8 cellular contexts compared by ENCODE assay signal in the genomic region with DNA sequence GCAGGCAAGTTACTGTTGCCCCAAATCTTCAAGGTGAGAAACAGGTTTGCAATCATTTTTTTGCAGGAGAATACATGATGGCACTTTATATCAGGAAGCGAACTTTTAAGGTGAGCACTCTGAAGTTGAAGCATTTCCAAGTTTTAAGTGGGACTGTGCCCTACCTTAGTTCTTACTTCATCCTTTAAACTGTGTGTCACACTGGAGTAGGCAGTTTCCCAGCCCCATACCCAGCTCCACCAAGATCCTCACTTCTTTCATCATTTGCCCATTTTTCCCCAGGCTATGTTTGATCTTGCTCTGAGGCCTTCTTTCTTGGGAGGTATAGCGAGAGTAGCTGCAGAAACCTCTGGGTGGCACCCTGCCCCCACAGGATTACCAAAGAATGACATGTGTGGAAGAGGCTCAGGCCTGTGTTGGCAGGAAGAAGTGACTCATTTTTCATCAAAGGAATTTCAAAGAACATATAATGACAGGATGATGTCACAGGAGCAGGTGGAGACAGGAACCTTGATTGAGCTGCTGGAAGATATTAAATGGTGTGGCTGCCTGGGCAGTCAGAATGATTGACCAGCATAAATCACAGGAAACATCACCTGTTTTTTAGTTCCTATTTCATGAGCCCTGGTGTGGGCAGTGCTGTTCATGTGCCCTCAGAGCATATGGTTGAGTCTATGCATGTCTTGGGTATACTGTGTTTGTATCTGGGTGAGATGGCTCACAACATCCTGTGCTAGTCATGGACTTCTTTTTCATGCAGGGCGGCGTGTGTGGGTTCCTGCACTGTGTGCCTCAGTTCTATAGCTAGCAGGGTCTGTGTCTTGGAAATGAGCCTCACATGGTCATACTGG. TPM values are rescaled to one million over a fixed set of nuclear protein-coding genes. Genes with fewer than 3 reads are reported as not detected.
A peak's percentile ranks its signal among the peaks of the same experiment; 100 is the strongest.
DNase-seq lines count a peak whose midpoint lies in the region; ATAC-seq and TF ChIP-seq lines count a peak whose summit lies in the region.

No MANE protein-coding gene starts in this region.

- peak overlapping the region; percentile 24 for H3K4me3 Mint-ChIP-seq in activated naive CD8-positive, alpha-beta T cell treated with anti-CD3 and anti-CD28 coated beads, Interleukin-2, amount 10 ng/mL, durations not matched to agents 7 days and 5 days

- DNase-seq in NCI-H2081 (lab: John Stamatoyannopoulos, UW) (peak; percentile 30 to 55), NCI-H2081 treated with DMSO at 0.1 percent for 48 hours (lab: John Stamatoyannopoulos, UW) (no peak), T follicular helper cell (ENCODE audit: low read depth) (peak; percentile 81)
- peak; percentile 62 for DNase-seq in activated naive CD8-positive, alpha-beta T cell treated with anti-CD3 and anti-CD28 coated beads, Interleukin-2, amount 10 ng/mL, durations not matched to agents 7 days and 5 days
- peak; percentile 59 to 68 for DNase-seq in stimulated activated CD4-positive, alpha-beta T cell treated with anti-CD3 and anti-CD28 coated beads, Interleukin-1b, Interleukin-23, amount 100 ng/mL, for 4 hours (ENCODE audit: low read depth in 2 of 2)

- H3K4me1 ChIP-seq in Loucy (ENCODE audit: insufficient read depth, low read length, poor library complexity, severe bottlenecking) (peaks cover 21% of the 10 kb centered on the region), iPS-20b (ENCODE audit: insufficient read depth, low read length) (peaks cover 19% of the 10 kb centered on the region)

- no peaks in the 10 kb centered on the region for H3F3A ChIP-seq in Loucy (ENCODE audit: low read depth)

- no peaks in the 10 kb centered on the region for H3K36me3 Mint-ChIP-seq in activated naive CD8-positive, alpha-beta T cell treated with anti-CD3 and anti-CD28 coated beads, Interleukin-2, amount 10 ng/mL, durations not matched to agents 7 days and 5 days

- peak overlapping the region; percentile 55 for H3K9ac ChIP-seq in Loucy (ENCODE audit: low read depth, low read length, poor library complexity, severe bottlenecking)
- peak overlapping the region; percentile 8; the same call in 1 of the 2 replicates for H3K9ac ChIP-seq in iPS-20b (ENCODE audit: low read depth, low read length)

- peak; percentile 83 for TF ChIP-seq CTCF in Loucy (conservative IDR thresholded peaks at IDR 0.05; ENCODE audit: low read length)

- H3K4me3 ChIP-seq in Loucy (ENCODE audit: low read length, poor library complexity, severe bottlenecking), result peak overlapping the region; percentile 0
- H3K4me3 ChIP-seq in iPS-20b (ENCODE audit: low read length), result no peak overlapping the region

- no peak overlapping the region for H2AFZ ChIP-seq in Loucy (ENCODE audit: low read length)

- H3K27me3 ChIP-seq in Loucy (ENCODE audit: insufficient read depth, low read length, poor library complexity, severe bottlenecking) (no peaks in the 10 kb centered on the region), iPS-20b (ENCODE audit: insufficient read depth, low read length) (no peaks in the 10 kb centered on the region)

- peaks cover 33% of the 10 kb centered on the region for H3K79me2 ChIP-seq in Loucy (ENCODE audit: insufficient read depth, low read length)

- no peaks in the 10 kb centered on the region for H3K9me3 ChIP-seq in Loucy (ENCODE audit: insufficient read depth, low read depth, low read length)
- no peaks in the 10 kb centered on the region for H3K9me3 ChIP-seq in iPS-20b (ENCODE audit: insufficient read depth, low read depth, low read length)

- peak; percentile 88 for ATAC-seq in activated naive CD8-positive, alpha-beta T cell treated with anti-CD3 and anti-CD28 coated beads, Interleukin-2, amount 10 ng/mL, durations not matched to agents 7 days and 5 days (ENCODE audit: low read depth)
- no peak for ATAC-seq in HG03457 (IDR thresholded peaks at IDR 0.05; ENCODE audit: unreplicated experiment)

- H3K36me3 ChIP-seq in Loucy (ENCODE audit: insufficient read depth, low read length) (no peaks in the 10 kb centered on the region), iPS-20b (ENCODE audit: insufficient read depth, low read depth, low read length) (no peaks in the 10 kb centered on the region)

- no peak overlapping the region for H3K27ac ChIP-seq in iPS-20b (ENCODE audit: low read length)

- peaks cover 40% of the 10 kb centered on the region for H3K4me1 Mint-ChIP-seq in activated naive CD8-positive, alpha-beta T cell treated with anti-CD3 and anti-CD28 coated beads, Interleukin-2, amount 10 ng/mL, durations not matched to agents 7 days and 5 days

- peaks cover 12% of the 10 kb centered on the region for H4K20me1 ChIP-seq in Loucy (ENCODE audit: insufficient read depth, low read length, poor library complexity, severe bottlenecking)

- no peaks in the 10 kb centered on the region for H3K9me2 ChIP-seq in Loucy (replicated peaks; ENCODE audit: low read depth, low read length)

- POLR2A ChIA-PET in activated naive CD8-positive, alpha-beta T cell treated with anti-CD3 and anti-CD28 coated beads, Interleukin-2, amount 10 ng/mL, durations not matched to agents 7 days and 5 days (lab: Charles Lee), result interaction anchor here (0.6 to 1.5 kb wide), 5 partner anchors 9 to 76 kb away, joined by 3 to 8 read pairs (median 5); a partner anchor contains a TSS

- H3K27me3 Mint-ChIP-seq in activated naive CD8-positive, alpha-beta T cell treated with anti-CD3 and anti-CD28 coated beads, Interleukin-2, amount 10 ng/mL, durations not matched to agents 7 days and 5 days, result no peaks in the 10 kb centered on the region

- H3K9me3 Mint-ChIP-seq in activated naive CD8-positive, alpha-beta T cell treated with anti-CD3 and anti-CD28 coated beads, Interleukin-2, amount 10 ng/mL, durations not matched to agents 7 days and 5 days, result no peaks in the 10 kb centered on the region

- H3K4me2 ChIP-seq in Loucy (ENCODE audit: low read depth, low read length, poor library complexity, severe bottlenecking), result peak overlapping the region; percentile 19

- H3K27ac Mint-ChIP-seq in activated naive CD8-positive, alpha-beta T cell treated with anti-CD3 and anti-CD28 coated beads, Interleukin-2, amount 10 ng/mL, durations not matched to agents 7 days and 5 days, result peak overlapping the region; percentile 87

RNA-seq across cellular contexts. Expression of a gene that starts 20.8 kb away (rescaled TPM):
- total RNA-seq in activated naive CD8-positive, alpha-beta T cell treated with anti-CD3 and anti-CD28 coated beads, Interleukin-2, amount 10 ng/mL, durations not matched to agents 7 days and 5 days, result 100 to 1,000 TPM; 328 to 344 TPM
